Comparison of ENCODE assay signal across 11 cellular contexts in genomic region chr3:46090161-46090591, GRCh38.
DNase-seq lines count a peak whose midpoint lies in the region; ATAC-seq and TF ChIP-seq lines count a peak whose summit lies in the region.
"Had no signal": no experiment of that assay in that cellular context is flagged by ENCODE, and none has a peak within 500 bp of the region (broad histone marks: within the 10 kb centered on the region; RNA-seq: fewer than 3 reads in every experiment).

No MANE protein-coding gene starts in this region.

- H3K27ac ChIP-seq in colonic mucosa (peak overlapping the region; percentile 55), endodermal cell (ENCODE audit: low read depth, low read length) (no peak overlapping the region)

- DNase-seq in activated CD4-positive, alpha-beta T cell treated with anti-CD3 and anti-CD28 coated beads, Interleukin-2, amount 10 ng/mL, durations not matched to agents 24 days and 14 days: no peak
- no peak for DNase-seq in activated CD4-positive, alpha-beta T cell treated with anti-CD3 and anti-CD28 coated beads, Interleukin-2, amount 10 ng/mL, durations not matched to agents 7 days and 5 days
- peak; percentile 67 for DNase-seq in HT1080 (ENCODE audit: low read depth)
- DNase-seq in colonic mucosa: no peak
- DNase-seq in nephron progenitor cell: no peak
- no peak for DNase-seq in retina
- DNase-seq in endodermal cell: no peak
- DNase-seq: ACHN; left ventricle myocardium inferior; stimulated activated CD8-positive, alpha-beta memory T cell treated with anti-CD3 and anti-CD28 coated beads, Interleukin-4, amount 100 ng/mL, for 48 hours had no signal

- CTCF ChIA-PET in activated CD4-positive, alpha-beta T cell treated with anti-CD3 and anti-CD28 coated beads, Interleukin-2, amount 10 ng/mL, durations not matched to agents 7 days and 5 days (lab: Charles Lee): interaction anchor here (0.6 to 3.5 kb wide), 6 partner anchors 11 to 281 kb away, joined by 3 to 26 read pairs (median 4); partner anchors contain the start of genes CCR1 and CCR5

- H3K4me1 ChIP-seq in colonic mucosa: no peaks in the 10 kb centered on the region
- no peaks in the 10 kb centered on the region for H3K4me1 ChIP-seq in endodermal cell (ENCODE audit: control insufficient read depth, insufficient read depth, low read length)
- H3K4me1 ChIP-seq: left ventricle myocardium inferior had no signal

- intact Hi-C loops in activated CD4-positive, alpha-beta T cell treated with anti-CD3 and anti-CD28 coated beads, Interleukin-2, amount 10 ng/mL, durations not matched to agents 24 days and 14 days (cut with micrococcal nuclease): loop anchor here (1.0 to 10.0 kb wide), 3 partner anchors 8 to 985 kb away; no protein-coding TSS in a partner anchor
- intact Hi-C loops in colonic mucosa (cut with DNase I): no loop called here

- H3K27me3 ChIP-seq in colonic mucosa: no peaks in the 10 kb centered on the region
- no peaks in the 10 kb centered on the region for H3K27me3 ChIP-seq in endodermal cell (ENCODE audit: control insufficient read depth, insufficient read depth, low read length, poor library complexity, severe bottlenecking)

- H3K9me3 Mint-ChIP-seq in activated CD4-positive, alpha-beta T cell treated with anti-CD3 and anti-CD28 coated beads, Interleukin-2, amount 10 ng/mL, durations not matched to agents 24 days and 14 days: no peaks in the 10 kb centered on the region
- peaks cover 7% of the 10 kb centered on the region for H3K9me3 Mint-ChIP-seq in activated CD4-positive, alpha-beta T cell treated with anti-CD3 and anti-CD28 coated beads, Interleukin-2, amount 10 ng/mL, durations not matched to agents 7 days and 5 days
- H3K9me3 Mint-ChIP-seq in stimulated activated memory B cell treated with anti-CD40 and anti-IgM and Interleukin-4, amounts not matched to agents 10 μg/mL and 1 μg/mL and 100 μg/mL, for 72 hours: peaks cover 8% of the 10 kb centered on the region
- no peaks in the 10 kb centered on the region for H3K9me3 Mint-ChIP-seq in nephron progenitor cell
- no peaks in the 10 kb centered on the region for H3K9me3 Mint-ChIP-seq in endodermal cell

- H3K27me3 Mint-ChIP-seq in activated CD4-positive, alpha-beta T cell treated with anti-CD3 and anti-CD28 coated beads, Interleukin-2, amount 10 ng/mL, durations not matched to agents 24 days and 14 days: peaks cover 15% of the 10 kb centered on the region
- H3K27me3 Mint-ChIP-seq in activated CD4-positive, alpha-beta T cell treated with anti-CD3 and anti-CD28 coated beads, Interleukin-2, amount 10 ng/mL, durations not matched to agents 7 days and 5 days: peaks cover 34% of the 10 kb centered on the region
- H3K27me3 Mint-ChIP-seq in stimulated activated memory B cell treated with anti-CD40 and anti-IgM and Interleukin-4, amounts not matched to agents 10 μg/mL and 1 μg/mL and 100 μg/mL, for 72 hours: no peaks in the 10 kb centered on the region
- H3K27me3 Mint-ChIP-seq in nephron progenitor cell (ENCODE audit: low read depth, poor library complexity) (peaks cover 15% of the 10 kb centered on the region), endodermal cell (ENCODE audit: insufficient read depth) (no peaks in the 10 kb centered on the region)

- peak overlapping the region; percentile 65 for H3K27ac Mint-ChIP-seq in activated CD4-positive, alpha-beta T cell treated with anti-CD3 and anti-CD28 coated beads, Interleukin-2, amount 10 ng/mL, durations not matched to agents 24 days and 14 days
- H3K27ac Mint-ChIP-seq in activated CD4-positive, alpha-beta T cell treated with anti-CD3 and anti-CD28 coated beads, Interleukin-2, amount 10 ng/mL, durations not matched to agents 7 days and 5 days: no peak overlapping the region
- H3K27ac Mint-ChIP-seq in stimulated activated memory B cell treated with anti-CD40 and anti-IgM and Interleukin-4, amounts not matched to agents 10 μg/mL and 1 μg/mL and 100 μg/mL, for 72 hours: peak overlapping the region; percentile 27
- no peak overlapping the region for H3K27ac Mint-ChIP-seq in nephron progenitor cell
- no peak overlapping the region for H3K27ac Mint-ChIP-seq in endodermal cell

- H3K36me3 Mint-ChIP-seq in activated CD4-positive, alpha-beta T cell treated with anti-CD3 and anti-CD28 coated beads, Interleukin-2, amount 10 ng/mL, durations not matched to agents 24 days and 14 days (ENCODE audit: low read depth): peaks cover 6% of the 10 kb centered on the region
- H3K36me3 Mint-ChIP-seq in activated CD4-positive, alpha-beta T cell treated with anti-CD3 and anti-CD28 coated beads, Interleukin-2, amount 10 ng/mL, durations not matched to agents 7 days and 5 days (ENCODE audit: low read depth): peaks cover 13% of the 10 kb centered on the region
- no peaks in the 10 kb centered on the region for H3K36me3 Mint-ChIP-seq in stimulated activated memory B cell treated with anti-CD40 and anti-IgM and Interleukin-4, amounts not matched to agents 10 μg/mL and 1 μg/mL and 100 μg/mL, for 72 hours
- no peaks in the 10 kb centered on the region for H3K36me3 Mint-ChIP-seq in nephron progenitor cell (ENCODE audit: low read depth)
- H3K36me3 Mint-ChIP-seq in endodermal cell (ENCODE audit: low read depth): no peaks in the 10 kb centered on the region

- 93 to 96% methylated on average over 3 to 4 of the region's 4 CpGs for WGBS in endodermal cell (ENCODE audit: insufficient coverage in 1 of 2, insufficient read length in 1 of 2), 2 experiments

- no peak overlapping the region for H3K4me3 Mint-ChIP-seq in activated CD4-positive, alpha-beta T cell treated with anti-CD3 and anti-CD28 coated beads, Interleukin-2, amount 10 ng/mL, durations not matched to agents 24 days and 14 days
- no peak overlapping the region for H3K4me3 Mint-ChIP-seq in activated CD4-positive, alpha-beta T cell treated with anti-CD3 and anti-CD28 coated beads, Interleukin-2, amount 10 ng/mL, durations not matched to agents 7 days and 5 days
- no peak overlapping the region for H3K4me3 Mint-ChIP-seq in stimulated activated memory B cell treated with anti-CD40 and anti-IgM and Interleukin-4, amounts not matched to agents 10 μg/mL and 1 μg/mL and 100 μg/mL, for 72 hours
- H3K4me3 Mint-ChIP-seq in nephron progenitor cell (no peak overlapping the region), endodermal cell (no peak overlapping the region)

- no peaks in the 10 kb centered on the region for H3K36me3 ChIP-seq in colonic mucosa
- no peaks in the 10 kb centered on the region for H3K36me3 ChIP-seq in endodermal cell (ENCODE audit: control insufficient read depth, insufficient read depth, low read length)
- H3K36me3 ChIP-seq: left ventricle myocardium inferior had no signal

- H3K4me1 Mint-ChIP-seq in activated CD4-positive, alpha-beta T cell treated with anti-CD3 and anti-CD28 coated beads, Interleukin-2, amount 10 ng/mL, durations not matched to agents 24 days and 14 days: peaks cover 56% of the 10 kb centered on the region
- H3K4me1 Mint-ChIP-seq in activated CD4-positive, alpha-beta T cell treated with anti-CD3 and anti-CD28 coated beads, Interleukin-2, amount 10 ng/mL, durations not matched to agents 7 days and 5 days: peaks cover 43% of the 10 kb centered on the region
- H3K4me1 Mint-ChIP-seq in stimulated activated memory B cell treated with anti-CD40 and anti-IgM and Interleukin-4, amounts not matched to agents 10 μg/mL and 1 μg/mL and 100 μg/mL, for 72 hours: peaks cover 69% of the 10 kb centered on the region
- no peaks in the 10 kb centered on the region for H3K4me1 Mint-ChIP-seq in nephron progenitor cell
- no peaks in the 10 kb centered on the region for H3K4me1 Mint-ChIP-seq in endodermal cell

- H3K9ac ChIP-seq in colonic mucosa (ENCODE audit: low read depth in 2 of 2, low read length in 2 of 2): no peak overlapping the region
- no peak overlapping the region for H3K9ac ChIP-seq in endodermal cell (ENCODE audit: extremely low read depth, low read length, poor library complexity, severe bottlenecking)

- ATAC-seq in stimulated activated memory B cell treated with anti-CD40 and anti-IgM and Interleukin-4, amounts not matched to agents 10 μg/mL and 1 μg/mL and 100 μg/mL, for 72 hours: peak; percentile 54

- POLR2A ChIA-PET in activated CD4-positive, alpha-beta T cell treated with anti-CD3 and anti-CD28 coated beads, Interleukin-2, amount 10 ng/mL, durations not matched to agents 7 days and 5 days (lab: Charles Lee): no interaction called here

- H3K9me3 ChIP-seq in colonic mucosa (no peaks in the 10 kb centered on the region), endodermal cell (ENCODE audit: control insufficient read depth, low read length) (no peaks in the 10 kb centered on the region)
- H3K9me3 ChIP-seq: left ventricle myocardium inferior had no signal

- TF ChIP-seq CTCF in colonic mucosa (IDR thresholded peaks at IDR 0.05) (no peak), nephron progenitor cell (IDR thresholded peaks at IDR 0.05) (no peak), endodermal cell (conservative IDR thresholded peaks at IDR 0.05) (no peak)

- H3K4me3 ChIP-seq in colonic mucosa (no peak overlapping the region), endodermal cell (ENCODE audit: low read length) (no peak overlapping the region)
- H3K4me3 ChIP-seq: left ventricle myocardium inferior had no signal

Comparison
In these comparisons a context has a peak if more than half of its experiments do, and no peak if none do; other contexts are left out.
1. H3K27ac Mint-ChIP-seq: peak in activated CD4-positive, alpha-beta T cell treated with anti-CD3 and anti-CD28 coated beads, Interleukin-2, amount 10 ng/mL, durations not matched to agents 24 days and 14 days (single experiment) and stimulated activated memory B cell treated with anti-CD40 and anti-IgM and Interleukin-4, amounts not matched to agents 10 μg/mL and 1 μg/mL and 100 μg/mL, for 72 hours (single experiment); none in activated CD4-positive, alpha-beta T cell treated with anti-CD3 and anti-CD28 coated beads, Interleukin-2, amount 10 ng/mL, durations not matched to agents 7 days and 5 days (single experiment), nephron progenitor cell (single experiment) and endodermal cell (single experiment).